In genomic region chr13:98766120-98766519, GRCh38 we compare ENCODE assay signal across 19 cellular contexts. TPM values are rescaled to one million over a fixed set of nuclear protein-coding genes. Genes with fewer than 3 reads are reported as not detected.
A peak's percentile ranks its signal among the peaks of the same experiment; 100 is the strongest.
DNase-seq lines count a peak whose midpoint lies in the region; ATAC-seq and TF ChIP-seq lines count a peak whose summit lies in the region.
"Had no signal": no experiment of that assay in that cellular context is flagged by ENCODE, and none has a peak within 500 bp of the region (broad histone marks: within the 10 kb centered on the region; RNA-seq: fewer than 3 reads in every experiment).

No MANE protein-coding gene starts in this region.

- H3K4me3 ChIP-seq in endocrine pancreas (ENCODE audit: control insufficient read depth, insufficient read depth, low read length) (peak overlapping the region; percentile 60), heart left ventricle (no peak overlapping the region)
- H3K4me3 ChIP-seq: A549, SK-N-MC had no signal

- H3K9me3 ChIP-seq in endocrine pancreas (ENCODE audit: control insufficient read depth, low read length) (no peaks in the 10 kb centered on the region), heart left ventricle (no peaks in the 10 kb centered on the region)
- H3K9me3 ChIP-seq: A549 had no signal

- 83 to 90% (median 87%) methylated on average over 4 of the region's 4 CpGs for WGBS in heart left ventricle, 4 donors

- H3K4me1 ChIP-seq in endocrine pancreas (ENCODE audit: control insufficient read depth, insufficient read depth, low read length) (no peaks in the 10 kb centered on the region), heart left ventricle (no peaks in the 10 kb centered on the region)
- H3K4me1 ChIP-seq: A549 had no signal

- no peaks in the 10 kb centered on the region for H3K36me3 ChIP-seq in endocrine pancreas (ENCODE audit: control insufficient read depth, insufficient read depth, low read length)
- no peaks in the 10 kb centered on the region for H3K36me3 ChIP-seq in heart left ventricle

- TF ChIP-seq POLR2A in heart left ventricle (IDR thresholded peaks at IDR 0.05): no peak

- intact Hi-C loops in heart left ventricle (cut with DNase I): no loop called here
- intact Hi-C loops in posterior vena cava (cut with DNase I): no loop called here

- H3K9ac ChIP-seq in endocrine pancreas (ENCODE audit: control insufficient read depth, insufficient read depth, low read length): no peak overlapping the region

- H3K27me3 ChIP-seq in endocrine pancreas (ENCODE audit: control insufficient read depth, insufficient read depth, low read length) (no peaks in the 10 kb centered on the region), heart left ventricle (no peaks in the 10 kb centered on the region)

- H3K27ac ChIP-seq in heart left ventricle: no peak overlapping the region
- H3K27ac ChIP-seq: A549, SK-N-MC had no signal

- no peak for ATAC-seq in heart left ventricle
- ATAC-seq: A549 had no signal

- peak; percentile 26 for DNase-seq in NCI-H510A treated with DMSO at 0.1 percent for 48 hours (lab: John Stamatoyannopoulos, UW)
- no peak for DNase-seq in NCI-H510A (lab: John Stamatoyannopoulos, UW)
- peak in 2 of 3 experiments; percentile 39 to 65 for DNase-seq in NCI-H1417 (lab: John Stamatoyannopoulos, UW)
- DNase-seq in stimulated activated CD4-positive, alpha-beta T cell treated with anti-CD3 and anti-CD28 coated beads, Interleukin-4, amount 100 ng/mL, for 1 hour: no peak
- DNase-seq in heart left ventricle: no peak
- DNase-seq in posterior vena cava (ENCODE audit: low spot score): no peak
- DNase-seq: Calu3; CD4-positive, alpha-beta T cell; HFFc6; KBM-7; NCI-H1436; NCI-H1930; NCI-H524 treated with DMSO at 0.1 percent for 48 hours; Right ventricle myocardium superior had no signal

- TF ChIP-seq CTCF in heart left ventricle (IDR thresholded peaks at IDR 0.05): no peak

RNA-seq across cellular contexts. Expression of gene SLC15A1, which starts 13.6 kb away (rescaled TPM):
- total RNA-seq in heart left ventricle (not detected), posterior vena cava (under 1 TPM in 1 of 2 donors, not detected in 1; 0.19 TPM)
- polyA plus RNA-seq in heart left ventricle: not detected
- total RNA-seq: CD4-positive, alpha-beta T cell; HFFc6; OCI-LY7; Right ventricle myocardium superior had no signal
- polyA plus RNA-seq: BJ had no signal

Comparison
In these comparisons a context has a peak if more than half of its experiments do, and no peak if none do; other contexts are left out.
1. DNase-seq: peak in NCI-H510A treated with DMSO at 0.1 percent for 48 hours (single experiment) and NCI-H1417 (2 of 3); none in NCI-H510A (single experiment), stimulated activated CD4-positive, alpha-beta T cell treated with anti-CD3 and anti-CD28 coated beads, Interleukin-4, amount 100 ng/mL, for 1 hour (single experiment), heart left ventricle (0 of 5) and posterior vena cava (single experiment).